In the genomic region with DNA sequence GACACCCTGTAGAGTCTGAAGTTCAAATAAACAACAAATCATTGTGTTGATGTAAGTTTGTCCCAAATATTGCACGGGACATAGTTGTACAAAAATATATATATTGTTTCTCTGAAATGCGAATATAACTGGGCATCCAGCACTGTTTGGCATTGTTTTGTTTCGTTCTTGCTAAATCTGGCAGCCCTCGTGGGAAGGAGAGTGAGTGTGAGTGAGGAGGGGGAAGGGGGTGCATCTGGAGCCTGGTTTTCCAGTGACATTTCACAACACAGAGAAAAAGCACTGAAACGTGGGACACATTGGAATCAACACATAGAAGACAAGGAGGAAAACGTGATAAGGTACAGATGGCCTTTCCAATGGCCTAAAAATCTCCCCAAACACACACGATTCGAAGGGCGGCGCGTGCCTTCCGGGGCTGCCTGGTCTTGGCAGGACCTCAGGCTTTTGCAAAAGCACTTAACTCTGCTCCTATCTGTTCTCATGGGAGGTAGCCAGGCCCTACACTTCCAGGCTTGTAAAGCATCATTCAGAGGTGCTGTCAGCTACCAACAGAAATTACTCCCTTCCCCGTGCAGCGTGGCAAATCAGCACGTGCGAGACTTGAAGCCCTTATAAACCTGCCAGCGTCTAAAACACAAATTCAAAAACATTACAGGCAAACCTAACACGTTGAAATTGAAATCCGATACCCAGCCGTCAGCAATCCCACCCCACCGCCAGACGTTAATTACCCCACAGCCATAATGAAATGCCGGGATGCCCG, we compare ENCODE assay signal across 17 cellular contexts.
DNase-seq lines count a peak whose midpoint lies in the region; ATAC-seq, FAIRE-seq and TF ChIP-seq lines count a peak whose summit lies in the region.
"Had no signal": no experiment of that assay in that cellular context is flagged by ENCODE, and none has a peak within 500 bp of the region (broad histone marks: within the 10 kb centered on the region; RNA-seq: fewer than 3 reads in every experiment).

No MANE protein-coding gene starts in this region.

- TF ChIP-seq CTCF in spleen (IDR thresholded peaks at IDR 0.05 in 8 of 11, conservative IDR thresholded peaks at IDR 0.05 in 3 of 11): no peak
- TF ChIP-seq CTCF in D721Med (IDR thresholded peaks at IDR 0.05; ENCODE audit: insufficient read depth, missing control alignments): no peak

- WGBS in spleen, 5 donors: 50 to 66% (median 57%) methylated on average over 24 of the region's 24 CpGs

- intact Hi-C loops in left cardiac atrium (cut with DNase I) (no loop called here), spleen (cut with DNase I; ENCODE audit: low total_unique reads) (no loop called here)

- peaks cover 0 to 83% (median 16%) of the 10 kb centered on the region in 7 donors for H3K27me3 ChIP-seq in spleen (replicated peaks in 1 of 7)
- H3K27me3 ChIP-seq: colonic mucosa, MG63 had no signal

- no peak for FAIRE-seq in D721Med (lab: Jason Lieb, UNC)
- FAIRE-seq: A549, HTR-8/SVneo had no signal

- no peaks in the 10 kb centered on the region for H3K36me3 ChIP-seq in spleen
- H3K36me3 ChIP-seq: colonic mucosa, MG63 had no signal

- peak; percentile 53 to 66 for DNase-seq in NCI-H524 (lab: John Stamatoyannopoulos, UW)
- DNase-seq in NCI-H524 treated with DMSO at 0.1 percent for 48 hours (lab: John Stamatoyannopoulos, UW): no peak
- peak; percentile 34 to 40 for DNase-seq in NCI-H446 (lab: John Stamatoyannopoulos, UW)
- no peak for DNase-seq in left cardiac atrium
- DNase-seq in spleen: peak; percentile 54
- no peak for DNase-seq in D721Med (ENCODE audit: insufficient read length, low spot score)
- DNase-seq in MV-4-11 (lab: John Stamatoyannopoulos, UW): no peak
- DNase-seq: activated CD4-positive, alpha-beta memory T cell treated with anti-CD3 and anti-CD28 coated beads for 36 hours; colonic mucosa; immature natural killer cell; MG63; midbrain; SW 1271 had no signal

- peaks cover 0 to 9% (median 5%) of the 10 kb centered on the region in 8 donors for H3K9me3 ChIP-seq in spleen
- H3K9me3 ChIP-seq: A549, colonic mucosa, MG63 had no signal

- H3K27ac ChIP-seq in spleen: no peak overlapping the region
- H3K27ac ChIP-seq: A549, colonic mucosa, epithelial cell of prostate had no signal

- TF ChIP-seq POLR2A in spleen (IDR thresholded peaks at IDR 0.05): no peak

- peaks cover 0 to 5% (median 0%) of the 10 kb centered on the region in 6 donors for H3K4me1 ChIP-seq in spleen
- H3K4me1 ChIP-seq: A549, colonic mucosa had no signal

- ATAC-seq in left cardiac atrium (peak; percentile 59 to 81), GM18873 (IDR thresholded peaks at IDR 0.05; ENCODE audit: low FRiP score, unreplicated experiment) (no peak)
- ATAC-seq: A549 had no signal

- no peak overlapping the region for H3K4me3 ChIP-seq in spleen
- H3K4me3 ChIP-seq: A549, colonic mucosa, MG63 had no signal

Comparison
In these comparisons a context has a peak if more than half of its experiments do, and no peak if none do; other contexts are left out.
1. DNase-seq: peak in NCI-H524 (2 of 2), NCI-H446 (2 of 2) and spleen (single experiment); none in NCI-H524 treated with DMSO at 0.1 percent for 48 hours (single experiment), left cardiac atrium (single experiment), D721Med (single experiment) and MV-4-11 (single experiment).